ENCODE assay signal across 1 cellular context in the genomic region with DNA sequence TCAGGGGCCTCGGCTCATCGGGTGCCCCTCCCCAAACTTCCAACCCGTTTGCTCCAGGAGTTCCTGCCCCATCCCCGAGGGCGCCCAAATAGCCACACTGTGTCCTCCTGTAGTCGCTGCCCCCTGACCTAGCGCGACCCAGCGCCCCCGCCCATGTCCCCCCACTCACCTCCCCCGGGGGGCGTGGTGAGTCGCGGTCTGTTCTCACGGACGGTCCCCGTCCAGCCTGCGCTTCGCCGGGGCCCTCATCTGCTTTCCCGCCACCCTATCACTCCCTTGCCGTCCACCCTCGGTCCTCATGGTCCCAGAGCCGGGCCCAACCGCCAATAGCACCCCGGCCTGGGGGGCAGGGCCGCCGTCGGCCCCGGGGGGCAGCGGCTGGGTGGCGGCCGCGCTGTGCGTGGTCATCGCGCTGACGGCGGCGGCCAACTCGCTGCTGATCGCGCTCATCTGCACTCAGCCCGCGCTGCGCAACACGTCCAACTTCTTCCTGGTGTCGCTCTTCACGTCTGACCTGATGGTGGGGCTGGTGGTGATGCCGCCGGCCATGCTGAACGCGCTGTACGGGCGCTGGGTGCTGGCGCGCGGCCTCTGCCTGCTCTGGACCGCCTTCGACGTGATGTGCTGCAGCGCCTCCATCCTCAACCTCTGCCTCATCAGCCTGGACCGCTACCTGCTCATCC.
TF ChIP-seq lines count a peak whose summit lies in the region.

No MANE protein-coding gene starts in this region.

TF ChIP-seq in IMR-90, 13 proteins besides CTCF, POLR2A, EP300 and RAD21 (continued from another document):
- TF ChIP-seq, protein P1, sequence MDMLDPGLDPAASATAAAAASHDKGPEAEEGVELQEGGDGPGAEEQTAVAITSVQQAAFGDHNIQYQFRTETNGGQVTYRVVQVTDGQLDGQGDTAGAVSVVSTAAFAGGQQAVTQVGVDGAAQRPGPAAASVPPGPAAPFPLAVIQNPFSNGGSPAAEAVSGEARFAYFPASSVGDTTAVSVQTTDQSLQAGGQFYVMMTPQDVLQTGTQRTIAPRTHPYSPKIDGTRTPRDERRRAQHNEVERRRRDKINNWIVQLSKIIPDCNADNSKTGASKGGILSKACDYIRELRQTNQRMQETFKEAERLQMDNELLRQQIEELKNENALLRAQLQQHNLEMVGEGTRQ (IDR thresholded peaks at IDR 0.05; ENCODE audit: low read depth, low read length) = no peak
- no peak for TF ChIP-seq MAZ (IDR thresholded peaks at IDR 0.05; ENCODE audit: borderline replicate concordance, low read depth, low read length)
